Comparison of ENCODE assay signal across 1 cellular context in genomic region chrX:107629533-107629909, GRCh38.
TF ChIP-seq lines count a peak whose summit lies in the region.

No MANE protein-coding gene starts in this region.

TF ChIP-seq in SK-N-SH treated with all-trans-retinoic acid at 6 μM for 48 hours, 23 proteins besides CTCF, POLR2A, EP300 and RAD21 (continued from another document):
- no peak for TF ChIP-seq TSHZ2 (CRISPR knock-in tag; IDR thresholded peaks at IDR 0.05)
- no peak for TF ChIP-seq OSR1 (CRISPR knock-in tag; IDR thresholded peaks at IDR 0.05)
- no peak for TF ChIP-seq POU6F1 (CRISPR knock-in tag; IDR thresholded peaks at IDR 0.05; ENCODE audit: borderline replicate concordance, low read depth)
- TF ChIP-seq SNAI2 (CRISPR knock-in tag; IDR thresholded peaks at IDR 0.05), result no peak
- no peak for TF ChIP-seq ZFP30 (CRISPR knock-in tag; IDR thresholded peaks at IDR 0.05)
- no peak for TF ChIP-seq CSDC2 (CRISPR knock-in tag; IDR thresholded peaks at IDR 0.05)
- TF ChIP-seq ZFP3 (CRISPR knock-in tag; IDR thresholded peaks at IDR 0.05), result no peak
- no peak for TF ChIP-seq BACH2 (CRISPR knock-in tag; IDR thresholded peaks at IDR 0.05; ENCODE audit: borderline replicate concordance)
